ENCODE assay signal across 8 cellular contexts in genomic region chr20:53900380-53900999, GRCh38.
DNase-seq lines count a peak whose midpoint lies in the region; ATAC-seq, FAIRE-seq and TF ChIP-seq lines count a peak whose summit lies in the region.

No MANE protein-coding gene starts in this region.

- no peak overlapping the region for H2AFZ ChIP-seq in KMS-11 (ENCODE audit: low read depth)

- DNase-seq in AG08395 (ENCODE audit: low spot score) (peak; percentile 42), colonic mucosa (no peak), D721Med (ENCODE audit: insufficient read length, low spot score) (no peak), DMS79 (lab: John Stamatoyannopoulos, UW) (no peak)

- ATAC-seq in HG03460 (IDR thresholded peaks at IDR 0.05; ENCODE audit: unreplicated experiment) (no peak), GM19351 (IDR thresholded peaks at IDR 0.05; ENCODE audit: unreplicated experiment) (no peak)

- H3K27ac ChIP-seq in KMS-11 (peak overlapping the region; percentile 19; the same call in 1 of the 2 replicates), colonic mucosa (peak overlapping the region; percentile 70), muscle layer of duodenum (ENCODE audit: low read length) (peak overlapping the region; percentile 45)

- FAIRE-seq in D721Med (lab: Jason Lieb, UNC): no peak

- H3K36me3 ChIP-seq in KMS-11 (ENCODE audit: insufficient read depth): no peaks in the 10 kb centered on the region
- no peaks in the 10 kb centered on the region for H3K36me3 ChIP-seq in colonic mucosa
- peaks cover 0 to 4% of the 10 kb centered on the region in 2 donors for H3K36me3 ChIP-seq in muscle layer of duodenum (ENCODE audit: control insufficient read depth in 1 of 2, insufficient read depth in 2 of 2, low read length in 2 of 2)

- no peaks in the 10 kb centered on the region for H3K27me3 ChIP-seq in KMS-11 (ENCODE audit: insufficient read depth, low read depth)
- no peaks in the 10 kb centered on the region for H3K27me3 ChIP-seq in colonic mucosa
- no peaks in the 10 kb centered on the region for H3K27me3 ChIP-seq in muscle layer of duodenum (ENCODE audit: low read depth, low read length)

- intact Hi-C loops in colonic mucosa (cut with DNase I): no loop called here

- no peaks in the 10 kb centered on the region for H3K79me2 ChIP-seq in KMS-11 (ENCODE audit: insufficient read depth, low read depth)

- H3K4me3 ChIP-seq in KMS-11 (IDR thresholded peaks at IDR 0.05; ENCODE audit: insufficient read depth, low read depth, low read length): no peak overlapping the region
- no peak overlapping the region for H3K4me3 ChIP-seq in colonic mucosa
- no peak overlapping the region for H3K4me3 ChIP-seq in muscle layer of duodenum (ENCODE audit: low read depth in 1 of 2, low read length in 2 of 2)

- TF ChIP-seq CTCF in KMS-11 (conservative IDR thresholded peaks at IDR 0.05; ENCODE audit: low read depth, low read length): no peak
- TF ChIP-seq CTCF in colonic mucosa (IDR thresholded peaks at IDR 0.05): no peak
- no peak for TF ChIP-seq CTCF in D721Med (IDR thresholded peaks at IDR 0.05; ENCODE audit: insufficient read depth, missing control alignments)

- no peaks in the 10 kb centered on the region for H4K20me1 ChIP-seq in KMS-11 (ENCODE audit: insufficient read depth)

- H3K4me1 ChIP-seq in KMS-11 (ENCODE audit: low read depth, poor library complexity, severe bottlenecking): peaks cover 38% of the 10 kb centered on the region
- H3K4me1 ChIP-seq in colonic mucosa: peaks cover 11% of the 10 kb centered on the region
- peaks cover 0 to 27% of the 10 kb centered on the region in 2 donors for H3K4me1 ChIP-seq in muscle layer of duodenum (ENCODE audit: control insufficient read depth in 1 of 2, insufficient read depth in 2 of 2, low read length in 2 of 2)

- H3K9ac ChIP-seq in KMS-11: no peak overlapping the region
- no peak overlapping the region for H3K9ac ChIP-seq in colonic mucosa (ENCODE audit: low read depth in 2 of 2, low read length in 2 of 2)

- peak overlapping the region; percentile 49 for H3K4me2 ChIP-seq in KMS-11

- H3K9me3 ChIP-seq in colonic mucosa (no peaks in the 10 kb centered on the region), muscle layer of duodenum (ENCODE audit: control insufficient read depth in 1 of 2, low read length in 2 of 2) (no peaks in the 10 kb centered on the region)

Comparison
In these comparisons a context has a peak if more than half of its experiments do, and no peak if none do; other contexts are left out.
1. H3K27ac ChIP-seq: peak in every context shown above with its lines; median percentile 70 in colonic mucosa; 45 in muscle layer of duodenum; 19 in KMS-11.